1 cellular context compared by ENCODE assay signal in genomic region chr1:153510984-153511410, GRCh38.
TF ChIP-seq lines count a peak whose summit lies in the region.

No MANE protein-coding gene starts in this region.

TF ChIP-seq in GM23338, 12 proteins besides CTCF, POLR2A, EP300 and RAD21 (continued from another document):
- no peak for TF ChIP-seq ZNF462 (CRISPR knock-in tag; IDR thresholded peaks at IDR 0.05)
- no peak for TF ChIP-seq ZNF114 (CRISPR knock-in tag; IDR thresholded peaks at IDR 0.05)
- TF ChIP-seq REST (IDR thresholded peaks at IDR 0.05; ENCODE audit: unreplicated experiment), result no peak
